10 cellular contexts compared by ENCODE assay signal in genomic region chr2:171529914-171530313, GRCh38.
A peak's percentile ranks its signal among the peaks of the same experiment; 100 is the strongest.
DNase-seq lines count a peak whose midpoint lies in the region; ATAC-seq and TF ChIP-seq lines count a peak whose summit lies in the region.
"Had no signal": no experiment of that assay in that cellular context is flagged by ENCODE, and none has a peak within 500 bp of the region (broad histone marks: within the 10 kb centered on the region; RNA-seq: fewer than 3 reads in every experiment).

No MANE protein-coding gene starts in this region.

- no peak overlapping the region for H3K4me3 ChIP-seq in HFF-Myc (replicated peaks; ENCODE audit: low read depth, low read length)
- no peak overlapping the region for H3K4me3 ChIP-seq in brain microvascular endothelial cell (ENCODE audit: low read depth, low read length)
- H3K4me3 ChIP-seq in neutrophil (ENCODE audit: low read depth in 1 of 2, low read length in 1 of 2), result no peak overlapping the region
- H3K4me3 ChIP-seq: BLaER1 had no signal

- H3K36me3 ChIP-seq in brain microvascular endothelial cell (replicated peaks), result no peaks in the 10 kb centered on the region
- no peaks in the 10 kb centered on the region for H3K36me3 ChIP-seq in neutrophil
- H3K36me3 ChIP-seq: BLaER1 had no signal

- H3K9me3 ChIP-seq in neutrophil, result no peaks in the 10 kb centered on the region
- H3K9me3 ChIP-seq: BLaER1 had no signal

- in situ Hi-C loops in brain microvascular endothelial cell (cut with HindIII; ENCODE audit: low pct_ligation_motif_present, low sequenced_read_pairs), result no loop called here

- no peaks in the 10 kb centered on the region for H3K4me1 ChIP-seq in neutrophil (ENCODE audit: control insufficient read depth in 1 of 2, insufficient read depth in 1 of 2, low read depth in 1 of 2, low read length in 1 of 2)
- H3K4me1 ChIP-seq: BLaER1 had no signal

- H3K27ac ChIP-seq in brain microvascular endothelial cell (no peak overlapping the region), neutrophil (no peak overlapping the region)
- H3K27ac ChIP-seq: BLaER1 had no signal

- no peak for ATAC-seq in GM19324 (IDR thresholded peaks at IDR 0.05; ENCODE audit: low FRiP score, unreplicated experiment)
- no peak for ATAC-seq in GM18511 (IDR thresholded peaks at IDR 0.05; ENCODE audit: unreplicated experiment)

- peak; percentile 30 for DNase-seq in NCI-H510A treated with DMSO at 0.1 percent for 48 hours (lab: John Stamatoyannopoulos, UW)
- no peak for DNase-seq in NCI-H510A (lab: John Stamatoyannopoulos, UW)
- DNase-seq in HFF-Myc (ENCODE audit: extremely low read depth, low read depth), result no peak
- DNase-seq in brain microvascular endothelial cell, result no peak
- DNase-seq in cortex of kidney (lab: John Stamatoyannopoulos, UW), result no peak
- DNase-seq: NCI-H1930 had no signal

- TF ChIP-seq CTCF in HFF-Myc (IDR thresholded peaks at IDR 0.05; ENCODE audit: low read depth, low read length, missing control alignments) (peak; percentile 70), brain microvascular endothelial cell (IDR thresholded peaks at IDR 0.05; ENCODE audit: low read depth, low read length, missing control alignments) (peak; percentile 80), neutrophil (IDR thresholded peaks at IDR 0.05) (peak; percentile 71)

- no peaks in the 10 kb centered on the region for H3K27me3 ChIP-seq in brain microvascular endothelial cell (replicated peaks)
- no peaks in the 10 kb centered on the region for H3K27me3 ChIP-seq in neutrophil
